Comparison of ENCODE assay signal across 17 cellular contexts in genomic region chr6:136138003-136138402, GRCh38.
DNase-seq lines count a peak whose midpoint lies in the region; ATAC-seq, FAIRE-seq and TF ChIP-seq lines count a peak whose summit lies in the region.
"Had no signal": no experiment of that assay in that cellular context is flagged by ENCODE, and none has a peak within 500 bp of the region (broad histone marks: within the 10 kb centered on the region; RNA-seq: fewer than 3 reads in every experiment).

No MANE protein-coding gene starts in this region.

- H2AFZ ChIP-seq in HepG2 (ENCODE audit: low read length) (no peak overlapping the region), IMR-90 (replicated peaks; ENCODE audit: low read length, poor library complexity) (no peak overlapping the region)

- POLR2A ChIA-PET in HepG2 (lab: Yijun Ruan, JAX) (no interaction called here), IMR-90 (lab: Charles Lee; ENCODE audit: unreplicated experiment) (no interaction called here)

- no peaks in the 10 kb centered on the region for H3K27me3 ChIP-seq in HepG2 (ENCODE audit: control insufficient read depth in 1 of 2, insufficient read depth in 2 of 2, low read length in 2 of 2)
- H3K27me3 ChIP-seq in right lobe of liver, result no peaks in the 10 kb centered on the region
- H3K27me3 ChIP-seq in IMR-90 (ENCODE audit: control insufficient read depth, insufficient read depth, low read length), result no peaks in the 10 kb centered on the region
- H3K27me3 ChIP-seq in upper lobe of right lung, result no peaks in the 10 kb centered on the region

- H3K4me2 ChIP-seq in HepG2 (ENCODE audit: low read depth, low read length) (no peak overlapping the region), IMR-90 (ENCODE audit: low read depth, low read length) (no peak overlapping the region)

- H4K8ac ChIP-seq in IMR-90 (ENCODE audit: low read depth in 2 of 2, low read length in 2 of 2), result no peak overlapping the region

- no peak overlapping the region for H2AK9ac ChIP-seq in IMR-90 (replicated peaks; ENCODE audit: low read depth, low read length, poor library complexity)

- FAIRE-seq in HepG2 (lab: Jason Lieb, UNC), result no peak
- FAIRE-seq: HTR-8/SVneo had no signal

- H3K9me3 Mint-ChIP-seq in progenitor cell of endocrine pancreas (ENCODE audit: low read depth), result peaks cover 10% of the 10 kb centered on the region

- H3K27ac Mint-ChIP-seq in progenitor cell of endocrine pancreas, result peak overlapping the region; percentile 76
- H3K27ac Mint-ChIP-seq: CD4-positive, alpha-beta T cell; HFFc6 had no signal

- no peak overlapping the region for H3K18ac ChIP-seq in IMR-90 (ENCODE audit: low read depth, low read length)

- in situ Hi-C loops in HepG2 (cut with HindIII; ENCODE audit: extremely low pct_ligation_motif_present, low pct_unique_long_range_greater_than_20kb), result no loop called here
- in situ Hi-C loops in IMR-90 (cut with MboI; ENCODE audit: low sequenced_read_pairs), result no loop called here

- ATAC-seq in HepG2, result no peak
- no peak for ATAC-seq in right lobe of liver
- ATAC-seq in IMR-90 (ENCODE audit: low read depth), result no peak
- no peak for ATAC-seq in upper lobe of right lung
- ATAC-seq: HCT116 had no signal

- H2BK120ac ChIP-seq in IMR-90 (ENCODE audit: low read depth, low read length), result no peak overlapping the region

- H3K14ac ChIP-seq in IMR-90 (replicated peaks; ENCODE audit: low read depth, low read length), result no peak overlapping the region

- H2BK5ac ChIP-seq in IMR-90 (ENCODE audit: low read depth, low read length, poor library complexity, severe bottlenecking), result no peak overlapping the region

- H3K4me3 Mint-ChIP-seq in progenitor cell of endocrine pancreas (ENCODE audit: low read depth), result no peak overlapping the region
- H3K4me3 Mint-ChIP-seq: CD4-positive, alpha-beta T cell; HFFc6 had no signal

- DNase-seq in HepG2 (ENCODE audit: low spot score) (no peak), right lobe of liver (no peak), IMR-90 (no peak), progenitor cell of endocrine pancreas (ENCODE audit: low spot score, unreplicated experiment) (no peak), NCI-H2107 (lab: John Stamatoyannopoulos, UW) (no peak), upper lobe of right lung (no peak)
- DNase-seq: ACHN; CD4-positive, alpha-beta T cell; DMS153; GF-D8; GOT3; H7; HFFc6; KBM-7 had no signal

- H2AK5ac ChIP-seq in IMR-90 (ENCODE audit: low read depth, low read length), result no peak overlapping the region

- H2BK15ac ChIP-seq in IMR-90 (ENCODE audit: low read depth, low read length), result no peak overlapping the region

- peaks cover 9% of the 10 kb centered on the region for H3K36me3 Mint-ChIP-seq in progenitor cell of endocrine pancreas (ENCODE audit: insufficient read depth)

- H3K4me3 ChIP-seq in HepG2 (replicated peaks in 1 of 3; ENCODE audit: insufficient read depth in 1 of 3, low read depth in 2 of 3, low read length in 3 of 3), result no peak overlapping the region
- H3K4me3 ChIP-seq in right lobe of liver, result no peak overlapping the region
- no peak overlapping the region for H3K4me3 ChIP-seq in IMR-90 (ENCODE audit: insufficient read depth, low read depth, low read length)
- no peak overlapping the region for H3K4me3 ChIP-seq in upper lobe of right lung

- H3K9me1 ChIP-seq in IMR-90 (ENCODE audit: insufficient read depth, low read length), result no peaks in the 10 kb centered on the region

- H3K23ac ChIP-seq in IMR-90 (ENCODE audit: low read depth, low read length), result no peak overlapping the region

- no peaks in the 10 kb centered on the region for H3K36me3 ChIP-seq in HepG2 (replicated peaks in 1 of 2; ENCODE audit: control insufficient read depth in 1 of 2, insufficient read depth in 2 of 2, low read length in 2 of 2)
- no peaks in the 10 kb centered on the region for H3K36me3 ChIP-seq in right lobe of liver
- no peaks in the 10 kb centered on the region for H3K36me3 ChIP-seq in IMR-90 (ENCODE audit: control insufficient read depth, insufficient read depth, low read length)
- H3K36me3 ChIP-seq in upper lobe of right lung, result no peaks in the 10 kb centered on the region

- BruUV-seq in HepG2 (replicated peaks; lab: Mats Ljungman, UMichigan) (no TSS peak), IMR-90 (replicated peaks; lab: Mats Ljungman, UMichigan) (no TSS peak)

- CTCF ChIA-PET in HepG2 (lab: Yijun Ruan, JAX; ENCODE audit: low intra/inter-chr PET ratio, low total read pairs) (no interaction called here), IMR-90 (lab: Yijun Ruan, JAX) (no interaction called here)

- dilution Hi-C loops in IMR-90 (cut with HindIII; ENCODE audit: low sequenced_read_pairs, unreplicated experiment), result no loop called here

- H3K4me1 ChIP-seq in HepG2 (ENCODE audit: insufficient read depth, low read length) (no peaks in the 10 kb centered on the region), right lobe of liver (no peaks in the 10 kb centered on the region), IMR-90 (ENCODE audit: control insufficient read depth, insufficient read depth, low read length) (no peaks in the 10 kb centered on the region), upper lobe of right lung (no peaks in the 10 kb centered on the region)

- peaks cover 14% of the 10 kb centered on the region for H3K4me1 Mint-ChIP-seq in progenitor cell of endocrine pancreas (ENCODE audit: low read depth)

- no peak overlapping the region for H3K4ac ChIP-seq in IMR-90 (ENCODE audit: low read depth, low read length)

- no peak overlapping the region for H4K5ac ChIP-seq in IMR-90 (ENCODE audit: low read depth, low read length)

- intact Hi-C loops in HepG2 (cut with micrococcal nuclease; ENCODE audit: unreplicated experiment) (no loop called here), right lobe of liver (cut with DNase I) (no loop called here), IMR-90 (cut with micrococcal nuclease) (no loop called here), upper lobe of right lung (cut with DNase I) (no loop called here)

- no peak for TF ChIP-seq POLR2A in HepG2 (IDR thresholded peaks at IDR 0.05; ENCODE audit: insufficient read depth in 1 of 2, low read depth in 2 of 2, low read length in 2 of 2)
- no peak for TF ChIP-seq POLR2A in right lobe of liver (IDR thresholded peaks at IDR 0.05)
- no peak for TF ChIP-seq POLR2A in IMR-90 (IDR thresholded peaks at IDR 0.05; ENCODE audit: low read depth, low read length)

- no peaks in the 10 kb centered on the region for H3K27me3 Mint-ChIP-seq in progenitor cell of endocrine pancreas
- H3K27me3 Mint-ChIP-seq: CD4-positive, alpha-beta T cell had no signal

- H3K9ac ChIP-seq in HepG2 (ENCODE audit: insufficient read depth, low read depth, low read length), result no peak overlapping the region
- no peak overlapping the region for H3K9ac ChIP-seq in IMR-90 (ENCODE audit: low read depth, low read length)

- no peak overlapping the region for H2BK20ac ChIP-seq in IMR-90 (ENCODE audit: low read depth, low read length)

- TF ChIP-seq CTCF in HepG2 (CRISPR knock-in tag; IDR thresholded peaks at IDR 0.05) (no peak), right lobe of liver (IDR thresholded peaks at IDR 0.05) (no peak), IMR-90 (conservative IDR thresholded peaks at IDR 0.05; ENCODE audit: low read depth, low read length) (no peak), progenitor cell of endocrine pancreas (IDR thresholded peaks at IDR 0.05; ENCODE audit: unreplicated experiment) (no peak), upper lobe of right lung (IDR thresholded peaks at IDR 0.05) (no peak)

- no peaks in the 10 kb centered on the region for H3K9me3 ChIP-seq in HepG2 (ENCODE audit: low read length)
- H3K9me3 ChIP-seq in right lobe of liver, result no peaks in the 10 kb centered on the region
- H3K9me3 ChIP-seq in IMR-90 (ENCODE audit: control insufficient read depth, insufficient read depth, low read length), result no peaks in the 10 kb centered on the region
- H3K9me3 ChIP-seq in upper lobe of right lung, result no peaks in the 10 kb centered on the region

- WGBS in HepG2 (ENCODE audit: low lambda C conversion rate), result 1% methylated on average over 2 of the region's 2 CpGs
- WGBS in right lobe of liver (ENCODE audit: insufficient coverage, low coverage, low lambda C conversion rate, missing lambda C conversion rate), result 59% methylated on average over 2 of the region's 2 CpGs
- WGBS in IMR-90 (ENCODE audit: extremely low coverage in 2 of 2, insufficient read length in 1 of 2), 2 experiments, result no CpG with 5 or more reads among the region's 2 CpGs

- TF ChIP-seq EP300 in HepG2 (IDR thresholded peaks at IDR 0.05; ENCODE audit: low read depth in 2 of 2, low read length in 2 of 2) (no peak), HepG2 (CRISPR knock-in tag; IDR thresholded peaks at IDR 0.05; ENCODE audit: borderline replicate concordance) (no peak)

- TF ChIP-seq RAD21 in HepG2 (CRISPR knock-in tag; IDR thresholded peaks at IDR 0.05), result no peak
- no peak for TF ChIP-seq RAD21 in IMR-90 (IDR thresholded peaks at IDR 0.05; ENCODE audit: low read length)

- H4K20me1 ChIP-seq in HepG2 (ENCODE audit: insufficient read depth, low read length) (no peaks in the 10 kb centered on the region), IMR-90 (ENCODE audit: insufficient read depth, low read length) (no peaks in the 10 kb centered on the region)

- H3K27ac ChIP-seq in HepG2 (ENCODE audit: extremely low read length, insufficient read depth, low read length) (no peak overlapping the region), right lobe of liver (no peak overlapping the region), IMR-90 (ENCODE audit: insufficient read depth, low read length) (no peak overlapping the region), upper lobe of right lung (no peak overlapping the region)
- H3K27ac ChIP-seq: C4-2B had no signal

- no peak overlapping the region for H3K56ac ChIP-seq in IMR-90 (ENCODE audit: extremely low read depth, insufficient read depth, low read length)

- H3K79me2 ChIP-seq in HepG2 (ENCODE audit: insufficient read depth, low read length), result no peaks in the 10 kb centered on the region

- H3K79me1 ChIP-seq in IMR-90 (ENCODE audit: low read depth in 1 of 2, low read length in 2 of 2), result peaks cover 9 to 16% of the 10 kb centered on the region in 2 experiments

- H4K91ac ChIP-seq in IMR-90 (ENCODE audit: insufficient read depth, low read depth, low read length), result no peak overlapping the region

TF ChIP-seq in HepG2, 621 proteins besides CTCF, POLR2A, EP300 and RAD21 (continues in another document):
- TF ChIP-seq MAFK (conservative IDR thresholded peaks at IDR 0.05 in 1 of 2, IDR thresholded peaks at IDR 0.05 in 1 of 2; ENCODE audit: low read length in 2 of 2) (peak; percentile 47 to 75; a peak in 2 of 4 replicates), ETV6 (CRISPR knock-in tag; conservative IDR thresholded peaks at IDR 0.05) (no peak), ZFAT (CRISPR knock-in tag; conservative IDR thresholded peaks at IDR 0.05) (no peak), ONECUT2 (CRISPR knock-in tag; IDR thresholded peaks at IDR 0.05) (no peak), YEATS2 (CRISPR knock-in tag; IDR thresholded peaks at IDR 0.05; ENCODE audit: borderline replicate concordance) (no peak)

TF ChIP-seq in IMR-90, 13 proteins besides CTCF, POLR2A, EP300 and RAD21:
- TF ChIP-seq CHD1 (IDR thresholded peaks at IDR 0.05; ENCODE audit: low read depth, low read length), result no peak
- TF ChIP-seq MAZ (IDR thresholded peaks at IDR 0.05; ENCODE audit: borderline replicate concordance, low read depth, low read length), result no peak
- TF ChIP-seq MAFK (IDR thresholded peaks at IDR 0.05; ENCODE audit: low read depth, low read length), result peak; percentile 55
